30 cellular contexts compared by ENCODE assay signal in the genomic region with DNA sequence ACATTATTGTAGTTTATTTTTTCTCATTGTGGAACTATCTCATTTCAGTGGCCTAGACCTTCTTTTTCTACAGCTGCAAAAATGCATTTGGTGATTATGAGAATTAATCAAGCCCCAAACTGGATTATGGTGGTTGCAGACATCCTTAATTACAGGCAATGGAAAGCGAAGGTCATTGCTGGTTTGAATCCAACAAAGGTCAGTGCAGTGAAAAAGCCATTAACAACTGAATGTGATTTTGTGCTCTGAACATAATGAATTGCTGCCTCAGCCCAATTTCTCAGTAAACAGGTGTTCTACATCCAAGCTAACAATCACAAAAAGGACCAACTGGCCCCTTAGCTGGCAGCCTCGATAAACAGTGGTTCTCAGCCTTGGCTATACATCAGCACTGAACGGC.
"Had no signal": no experiment of that assay in that cellular context is flagged by ENCODE, and none has a peak within 500 bp of the region (broad histone marks: within the 10 kb centered on the region; RNA-seq: fewer than 3 reads in every experiment).

No MANE protein-coding gene starts in this region.

- H3K4me2 ChIP-seq: PC-9 had no signal

- DNase-seq: activated B cell treated with CpG ODN at 0.5 μM for 24 hours; activated CD4-positive, alpha-beta memory T cell treated with anti-CD3 and anti-CD28 coated beads for 36 hours; activated CD4-positive, alpha-beta T cell treated with anti-CD3 and anti-CD28 coated beads for 4 hours; activated CD4-positive, alpha-beta T cell treated with anti-CD3 and anti-CD28 coated beads, Interleukin-2, amount 50 U/mL, for 1 hour; activated CD4-positive, CD25-positive, alpha-beta regulatory T cell treated with anti-CD3 and anti-CD28 coated beads, Interleukin-2, amount 50 U/mL, for 72 hours; activated CD8-positive, alpha-beta memory T cell treated with anti-CD3 and anti-CD28 coated beads, Interleukin-2, amount 50 U/mL, for 4 hours; activated effector memory CD4-positive, alpha-beta T cell treated with Interleukin-2 at 50 U/mL for 16 hours; activated naive CD4-positive, alpha-beta T cell treated with anti-CD3 and anti-CD28 coated beads, Interleukin-2, amount 10 ng/mL, durations not matched to agents 7 days and 5 days; activated naive CD8-positive, alpha-beta T cell treated with anti-CD3 and anti-CD28 coated beads, Interleukin-2, amount 50 U/mL, for 24 hours; activated T-cell treated with anti-CD3 and anti-CD28 coated beads for 4 hours; activated T-cell treated with anti-CD3 and anti-CD28 coated beads, Interleukin-2, amount 50 U/mL, for 48 hours; anterior cingulate cortex; caudate nucleus; cerebellar nuclear complex; IMR-90; NCI-H1436 treated with DMSO at 0.1 percent for 48 hours; NCI-H1694 treated with DMSO at 0.1 percent for 48 hours; NCI-H2029; NCI-H345; NCI-H524 treated with DMSO at 0.1 percent for 48 hours; NCI-H774; PC-9; SIG-M5; SW 1271; T-helper 1 cell; T-helper 2 cell; T-helper 9 cell had no signal

- H3K4me3 ChIP-seq: K562, PC-9 had no signal

- H3K27ac ChIP-seq: PC-9, RWPE1, VCaP had no signal

- H2AFZ ChIP-seq: PC-9 had no signal
